12 cellular contexts compared by ENCODE assay signal in genomic region chrX:97389761-97390192, GRCh38.
A peak's percentile ranks its signal among the peaks of the same experiment; 100 is the strongest.
DNase-seq lines count a peak whose midpoint lies in the region; ATAC-seq, FAIRE-seq and TF ChIP-seq lines count a peak whose summit lies in the region.
"Had no signal": no experiment of that assay in that cellular context is flagged by ENCODE, and none has a peak within 500 bp of the region (broad histone marks: within the 10 kb centered on the region; RNA-seq: fewer than 3 reads in every experiment).

No MANE protein-coding gene starts in this region.

- TF ChIP-seq CTCF in astrocyte of the spinal cord (IDR thresholded peaks at IDR 0.05; ENCODE audit: low read depth, low read length) (no peak), HepG2 (CRISPR knock-in tag; IDR thresholded peaks at IDR 0.05) (no peak), coronary artery (IDR thresholded peaks at IDR 0.05) (no peak)

- no peak overlapping the region for H3K9ac ChIP-seq in HepG2 (ENCODE audit: insufficient read depth, low read depth, low read length)

- BruUV-seq in HepG2 (replicated peaks; lab: Mats Ljungman, UMichigan) = no TSS peak

- DNase-seq in Daoy (ENCODE audit: low read depth) (peak; percentile 64), MG63 (peak; percentile 5), astrocyte of the spinal cord (ENCODE audit: low read depth, low spot score) (peak; percentile 82), HepG2 (ENCODE audit: low spot score) (no peak), coronary artery (ENCODE audit: low spot score) (no peak), NCI-H1436 treated with DMSO at 0.1 percent for 48 hours (lab: John Stamatoyannopoulos, UW) (no peak)
- DNase-seq: activated CD8-positive, alpha-beta memory T cell treated with anti-CD3 and anti-CD28 coated beads, Interleukin-2, amount 50 U/mL, for 48 hours; DMS53; NCI-H2171 treated with DMSO at 0.1 percent for 48 hours had no signal

- TF ChIP-seq EP300 in HepG2 (IDR thresholded peaks at IDR 0.05; ENCODE audit: low read depth in 2 of 2, low read length in 2 of 2) = no peak
- TF ChIP-seq EP300 in HepG2 (CRISPR knock-in tag; IDR thresholded peaks at IDR 0.05; ENCODE audit: borderline replicate concordance) = no peak

- no peaks in the 10 kb centered on the region for H3K27me3 ChIP-seq in MG63
- H3K27me3 ChIP-seq in HepG2 (ENCODE audit: control insufficient read depth in 1 of 2, insufficient read depth in 2 of 2, low read length in 2 of 2) = no peaks in the 10 kb centered on the region

- no peaks in the 10 kb centered on the region for H3K4me1 ChIP-seq in HepG2 (ENCODE audit: insufficient read depth, low read length)

- POLR2A ChIA-PET in HepG2 (lab: Yijun Ruan, JAX) = no interaction called here

- no peak overlapping the region for H3K4me3 ChIP-seq in MG63
- H3K4me3 ChIP-seq in astrocyte of the spinal cord (ENCODE audit: low read depth, low read length) = no peak overlapping the region
- no peak overlapping the region for H3K4me3 ChIP-seq in HepG2 (replicated peaks in 1 of 3; ENCODE audit: insufficient read depth in 1 of 3, low read depth in 2 of 3, low read length in 3 of 3)
- no peak overlapping the region for H3K4me3 ChIP-seq in coronary artery
- H3K4me3 ChIP-seq: SK-N-MC had no signal

- FAIRE-seq in HepG2 (lab: Jason Lieb, UNC) = no peak

- no peak overlapping the region for H2AFZ ChIP-seq in HepG2 (ENCODE audit: low read length)

- CTCF ChIA-PET in HepG2 (lab: Yijun Ruan, JAX; ENCODE audit: low intra/inter-chr PET ratio, low total read pairs) = no interaction called here

- no peaks in the 10 kb centered on the region for H3K79me2 ChIP-seq in HepG2 (ENCODE audit: insufficient read depth, low read length)

- in situ Hi-C loops in astrocyte of the spinal cord (cut with HindIII; ENCODE audit: low sequenced_read_pairs) = no loop called here
- in situ Hi-C loops in HepG2 (cut with HindIII; ENCODE audit: extremely low pct_ligation_motif_present, low pct_unique_long_range_greater_than_20kb) = no loop called here

- no peak for TF ChIP-seq RAD21 in HepG2 (CRISPR knock-in tag; IDR thresholded peaks at IDR 0.05)

- H3K9me3 ChIP-seq in MG63 (no peaks in the 10 kb centered on the region), HepG2 (ENCODE audit: low read length) (no peaks in the 10 kb centered on the region)

- no peaks in the 10 kb centered on the region for H4K20me1 ChIP-seq in HepG2 (ENCODE audit: insufficient read depth, low read length)

- H3K27ac ChIP-seq in HepG2 (ENCODE audit: extremely low read length, insufficient read depth, low read length) = no peak overlapping the region
- H3K27ac ChIP-seq in coronary artery = no peak overlapping the region
- H3K27ac ChIP-seq: SK-N-MC had no signal

- no peak for TF ChIP-seq POLR2A in HepG2 (IDR thresholded peaks at IDR 0.05; ENCODE audit: insufficient read depth in 1 of 2, low read depth in 2 of 2, low read length in 2 of 2)

- 82% methylated on average over 3 of the region's 3 CpGs for WGBS in HepG2 (ENCODE audit: low lambda C conversion rate)

- H3K36me3 ChIP-seq in MG63 = no peaks in the 10 kb centered on the region
- H3K36me3 ChIP-seq in HepG2 (replicated peaks in 1 of 2; ENCODE audit: control insufficient read depth in 1 of 2, insufficient read depth in 2 of 2, low read length in 2 of 2) = no peaks in the 10 kb centered on the region

- H3K4me2 ChIP-seq in HepG2 (ENCODE audit: low read depth, low read length) = no peak overlapping the region

- ATAC-seq in HepG2 = no peak
- ATAC-seq in GM21526 (IDR thresholded peaks at IDR 0.05; ENCODE audit: low FRiP score, unreplicated experiment) = no peak
- ATAC-seq in GM21515 (IDR thresholded peaks at IDR 0.05; ENCODE audit: unreplicated experiment) = no peak

- intact Hi-C loops in HepG2 (cut with micrococcal nuclease; ENCODE audit: unreplicated experiment) = no loop called here

TF ChIP-seq in HepG2, 621 proteins besides CTCF, POLR2A, EP300 and RAD21:
- TF ChIP-seq FOSL2 (CRISPR knock-in tag; IDR thresholded peaks at IDR 0.05) = 0 out of 2 replicates have a peak, but pooled peaks have one; percentile 22
- TF ChIP-seq ZNF672 (CRISPR knock-in tag; IDR thresholded peaks at IDR 0.05) = no peak

Comparison
In these comparisons a context has a peak if more than half of its experiments do, and no peak if none do; other contexts are left out.
1. DNase-seq: peak in Daoy (single experiment), MG63 (single experiment) and astrocyte of the spinal cord (single experiment); none in HepG2 (single experiment), coronary artery (single experiment) and NCI-H1436 treated with DMSO at 0.1 percent for 48 hours (single experiment).